Comparison of ENCODE assay signal across 1 cellular context in genomic region chr11:60762851-60763691, GRCh38.
TF ChIP-seq lines count a peak whose summit lies in the region.

No MANE protein-coding gene starts in this region.

TF ChIP-seq in GM12878, 131 proteins besides CTCF, POLR2A, EP300 and RAD21 (continued from another document):
- TF ChIP-seq ZBTB4 (CRISPR knock-in tag; IDR thresholded peaks at IDR 0.05) (peak; percentile 11; the same call in 1 of the 2 replicates), POU2F2 (IDR thresholded peaks at IDR 0.05; ENCODE audit: borderline replicate concordance, low read depth, low read length) (no peak; the same call in 2 of the 3 replicates), TCF12 (IDR thresholded peaks at IDR 0.05; ENCODE audit: low read depth, low read length) (peak; percentile 81; the same call in 1 of the 2 replicates), SMAD1 (IDR thresholded peaks at IDR 0.05; ENCODE audit: low read depth, partially characterized antibody) (peak; percentile 59), RFX5 (IDR thresholded peaks at IDR 0.05; ENCODE audit: low read depth, low read length) (no peak), IRF4 (IDR thresholded peaks at IDR 0.05; ENCODE audit: low read depth, low read length) (peak; percentile 65; the same call in 1 of the 2 replicates)
